In genomic region chr1:78839704-78840277, GRCh38 we compare ENCODE assay signal across 8 cellular contexts.
DNase-seq lines count a peak whose midpoint lies in the region; ATAC-seq and TF ChIP-seq lines count a peak whose summit lies in the region.

No MANE protein-coding gene starts in this region.

- in situ Hi-C loops in mammary epithelial cell (cut with MboI; ENCODE audit: low sequenced_read_pairs in 2 of 2), result loop anchor here (25.0 kb wide), 1 partner anchor 523 kb away; no protein-coding TSS in a partner anchor

- H3K4me2 ChIP-seq in mammary epithelial cell (ENCODE audit: insufficient read depth, low read depth, low read length), result no peak overlapping the region

- H3K79me2 ChIP-seq in mammary epithelial cell (ENCODE audit: insufficient read depth, low read length), result no peaks in the 10 kb centered on the region

- peak; percentile 14 to 34 for DNase-seq in stimulated activated CD4-positive, alpha-beta T cell treated with anti-CD3 and anti-CD28 coated beads, Interleukin-2, amount 100 ng/mL, for 24 hours
- no peak for DNase-seq in stimulated activated CD4-positive, alpha-beta T cell treated with anti-CD3 and anti-CD28 coated beads, Interleukin-1b, Interleukin-23, amount 100 ng/mL, for 48 hours
- DNase-seq in NCI-H526 treated with DMSO at 0.1 percent for 48 hours (lab: John Stamatoyannopoulos, UW) (peak; percentile 17), mammary epithelial cell (peak; percentile 20), lung microvascular endothelial cell (ENCODE audit: low read depth in 2 of 2) (peak; percentile 57 to 69), KG1 (lab: John Stamatoyannopoulos, UW) (no peak), GM19238 (ENCODE audit: insufficient read length, low spot score) (no peak)

- no peaks in the 10 kb centered on the region for H4K20me1 ChIP-seq in mammary epithelial cell (ENCODE audit: insufficient read depth, low read length)

- H3K27ac ChIP-seq in mammary epithelial cell (ENCODE audit: insufficient read depth, low read depth, low read length), result no peak overlapping the region

- CTCF ChIA-PET in mammary epithelial cell (lab: Charles Lee; ENCODE audit: low non-redundant PET), result interaction anchor here (0.7 kb wide), 2 partner anchors 1214 to 1391 kb away, joined by 6 to 7 read pairs; no protein-coding TSS in a partner anchor

- ATAC-seq in HG02884 (IDR thresholded peaks at IDR 0.05; ENCODE audit: unreplicated experiment), result peak; percentile 55

- peaks cover 5% of the 10 kb centered on the region for H3K4me1 ChIP-seq in mammary epithelial cell (ENCODE audit: insufficient read depth, low read length)

- no peaks in the 10 kb centered on the region for H3K27me3 ChIP-seq in mammary epithelial cell (ENCODE audit: insufficient read depth, low read length)

- intact Hi-C loops in mammary epithelial cell (cut with micrococcal nuclease), result loop anchor here (1.0 to 2.0 kb wide), 3 partner anchors 151 to 514 kb away; no protein-coding TSS in a partner anchor

- no peak overlapping the region for H3K4me3 ChIP-seq in mammary epithelial cell (replicated peaks in 1 of 3; ENCODE audit: insufficient read depth in 1 of 3, low read depth in 2 of 3, low read length in 3 of 3)

- H3K36me3 ChIP-seq in mammary epithelial cell (ENCODE audit: insufficient read depth, low read length), result no peaks in the 10 kb centered on the region

- peak; percentile 47 to 57 for TF ChIP-seq CTCF in mammary epithelial cell (conservative IDR thresholded peaks at IDR 0.05 in 1 of 2, IDR thresholded peaks at IDR 0.05 in 1 of 2; ENCODE audit: extremely low read depth in 1 of 2, insufficient read depth in 1 of 2, low read depth in 1 of 2, low read length in 2 of 2)

- no peaks in the 10 kb centered on the region for H3K9me3 ChIP-seq in mammary epithelial cell (replicated peaks; ENCODE audit: insufficient read depth, low read length)

- 23% methylated on average over 2 of the region's 2 CpGs for WGBS in mammary epithelial cell (ENCODE audit: low coverage, missing lambda C conversion rate)

- H2AFZ ChIP-seq in mammary epithelial cell (ENCODE audit: low read depth, low read length), result no peak overlapping the region

- dilution Hi-C loops in mammary epithelial cell (cut with HindIII; ENCODE audit: low sequenced_read_pairs), result no loop called here

- BruUV-seq in mammary epithelial cell (replicated peaks; lab: Mats Ljungman, UMichigan), result no TSS peak

- H3K9ac ChIP-seq in mammary epithelial cell (ENCODE audit: insufficient read depth, low read length), result no peak overlapping the region

Comparison
In these comparisons a context has a peak if more than half of its experiments do, and no peak if none do; other contexts are left out.
1. DNase-seq: peak in stimulated activated CD4-positive, alpha-beta T cell treated with anti-CD3 and anti-CD28 coated beads, Interleukin-2, amount 100 ng/mL, for 24 hours (2 of 2), NCI-H526 treated with DMSO at 0.1 percent for 48 hours (single experiment), mammary epithelial cell (single experiment) and lung microvascular endothelial cell (2 of 2); none in stimulated activated CD4-positive, alpha-beta T cell treated with anti-CD3 and anti-CD28 coated beads, Interleukin-1b, Interleukin-23, amount 100 ng/mL, for 48 hours (single experiment), KG1 (single experiment) and GM19238 (single experiment).